In the genomic region with DNA sequence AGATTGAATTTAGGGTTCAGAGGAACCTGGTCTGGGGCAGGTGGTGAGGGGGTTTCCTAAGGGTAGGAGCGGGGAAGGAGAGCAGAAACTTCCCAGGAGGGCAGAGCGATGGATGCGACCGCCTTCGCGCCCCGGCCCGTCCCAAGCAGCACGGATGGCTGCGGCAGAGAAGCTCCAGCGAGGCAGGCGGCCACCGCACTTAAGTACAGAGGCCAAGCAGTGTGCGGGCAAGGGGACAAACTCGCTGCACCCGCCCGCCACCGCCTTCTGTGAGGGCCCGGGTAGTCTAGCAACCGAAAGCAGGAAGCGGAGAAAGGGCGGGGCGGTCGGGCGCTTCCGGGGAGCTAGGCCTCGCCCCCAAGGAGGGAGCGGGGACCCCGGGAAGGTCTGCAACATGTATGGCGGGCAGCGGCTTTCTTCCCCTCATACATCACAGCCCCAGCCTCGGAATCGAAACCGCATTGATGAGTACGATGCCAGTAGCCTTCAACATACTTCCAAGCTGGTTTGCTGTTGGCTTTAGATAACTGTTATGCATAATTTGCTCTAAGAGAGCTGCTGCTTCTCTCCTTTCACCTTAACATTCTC, we compare ENCODE assay signal across 8 cellular contexts. TPM values are rescaled to one million over a fixed set of nuclear protein-coding genes. Genes with fewer than 3 reads are reported as not detected.
DNase-seq lines count a peak whose midpoint lies in the region; ATAC-seq and TF ChIP-seq lines count a peak whose summit lies in the region.

A gene with protein sequence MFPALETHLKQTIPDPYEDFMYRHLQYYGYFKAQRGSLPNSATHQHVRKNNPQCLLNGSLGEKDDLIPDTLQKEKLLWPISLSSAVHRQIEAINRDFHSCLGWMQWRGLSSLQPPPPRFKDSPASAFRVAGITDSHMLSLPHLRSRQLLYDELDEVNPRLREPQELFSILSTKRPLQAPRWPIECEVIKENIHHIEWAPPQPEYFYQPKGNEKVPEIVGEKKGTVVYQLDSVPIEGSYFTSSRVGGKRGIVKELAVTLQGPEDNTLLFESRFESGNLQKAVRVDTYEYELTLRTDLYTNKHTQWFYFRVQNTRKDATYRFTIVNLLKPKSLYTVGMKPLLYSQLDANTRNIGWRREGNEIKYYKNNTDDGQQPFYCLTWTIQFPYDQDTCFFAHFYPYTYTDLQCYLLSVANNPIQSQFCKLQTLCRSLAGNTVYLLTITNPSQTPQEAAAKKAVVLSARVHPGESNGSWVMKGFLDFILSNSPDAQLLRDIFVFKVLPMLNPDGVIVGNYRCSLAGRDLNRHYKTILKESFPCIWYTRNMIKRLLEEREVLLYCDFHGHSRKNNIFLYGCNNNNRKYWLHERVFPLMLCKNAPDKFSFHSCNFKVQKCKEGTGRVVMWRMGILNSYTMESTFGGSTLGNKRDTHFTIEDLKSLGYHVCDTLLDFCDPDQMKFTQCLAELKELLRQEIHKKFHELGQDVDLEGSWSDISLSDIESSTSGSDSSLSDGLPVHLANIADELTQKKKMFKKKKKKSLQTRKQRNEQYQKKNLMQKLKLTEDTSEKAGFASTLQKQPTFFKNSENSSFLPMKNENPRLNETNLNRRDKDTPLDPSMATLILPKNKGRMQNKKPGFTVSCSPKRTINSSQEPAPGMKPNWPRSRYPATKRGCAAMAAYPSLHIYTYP (minus strand): TSS at position 288 of the 588 bp plus-strand sequence. CDS start 719 bp downstream, outside the sequence.

- peaks cover 19 to 26% (median 21%) of the 10 kb centered on the region in 3 donors for H3K4me1 Mint-ChIP-seq in T-cell

- no peaks in the 10 kb centered on the region for H3K27me3 Mint-ChIP-seq in T-cell

- no peaks in the 10 kb centered on the region for H3K27me3 ChIP-seq in aorta (ENCODE audit: control insufficient read depth in 1 of 2, insufficient read depth in 2 of 2, low read length in 1 of 2)

- H3K27ac ChIP-seq in HEK293 (ENCODE audit: extremely low read depth, low read depth, low read length), result no peak within 1 kb of the TSS
- H3K27ac ChIP-seq in aorta (ENCODE audit: low read depth in 1 of 2, low read length in 2 of 2), result peak within 1 kb of the TSS in 1 of 2 donors; percentile 1

- peaks cover 16% of the 10 kb centered on the region for H3K36me3 Mint-ChIP-seq in T-cell

- peak within 1 kb of the TSS; percentile 55 for H3K4me3 ChIP-seq in HEK293 (ENCODE audit: low read depth, low read length)
- H3K4me3 ChIP-seq in aorta (ENCODE audit: low read length in 2 of 2), result peak within 1 kb of the TSS; percentile 45 to 48

- H3K4me1 ChIP-seq in HEK293 (ENCODE audit: control insufficient read depth, insufficient read depth, low read length), result no peaks in the 10 kb centered on the region
- H3K4me1 ChIP-seq in aorta (ENCODE audit: control insufficient read depth in 1 of 2, insufficient read depth in 2 of 2, low read length in 2 of 2), result no peaks in the 10 kb centered on the region

- POLR2A ChIA-PET in GM10248 (lab: Yijun Ruan, JAX) (interaction anchor here (0.6 kb wide), 1 partner anchor 19 kb away, joined by 3 read pairs; no protein-coding TSS in a partner anchor), HEK293 (lab: Yijun Ruan, JAX) (interaction anchor here (0.6 to 2.0 kb wide), 8 partner anchors 9 to 87 kb away, joined by 3 to 7 read pairs (median 3); no protein-coding TSS in a partner anchor), T-cell (lab: Charles Lee) (interaction anchor here (0.5 to 1.4 kb wide), 7 partner anchors 10 to 114 kb away, joined by 3 to 7 read pairs (median 3); no protein-coding TSS in a partner anchor)

- H3K9me3 ChIP-seq in HEK293 (ENCODE audit: control insufficient read depth, insufficient read depth, low read depth, low read length), result no peaks in the 10 kb centered on the region
- H3K9me3 ChIP-seq in aorta (ENCODE audit: control insufficient read depth, low read length), result no peaks in the 10 kb centered on the region

- peak; percentile 97 to 99 (median 99) for ATAC-seq in T-cell (replicated peaks in 1 of 4)
- peak; percentile 92 for ATAC-seq in aorta (ENCODE audit: low FRiP score)

- CTCF ChIA-PET in GM10248 (lab: Yijun Ruan, JAX) (interaction anchor here (0.7 to 2.8 kb wide), 6 partner anchors 10 to 25 kb away, joined by 3 to 14 read pairs (median 4); no protein-coding TSS in a partner anchor), HEK293 (lab: Yijun Ruan, JAX) (no interaction called here), T-cell (lab: Charles Lee) (interaction anchor here in 1 of 2 donors (0.7 to 1.1 kb wide), 3 partner anchors 13 to 53 kb away, joined by 3 read pairs; no protein-coding TSS in a partner anchor)

- H3K27ac Mint-ChIP-seq in T-cell, result peak within 1 kb of the TSS; percentile 97

- intact Hi-C loops in aorta (cut with DNase I), result no loop called here

- peak within 1 kb of the TSS; percentile 95 to 98 (median 97) for H3K4me3 Mint-ChIP-seq in T-cell

- H3K36me3 ChIP-seq in HEK293 (ENCODE audit: control insufficient read depth in 2 of 2, insufficient read depth in 1 of 2, low read length in 2 of 2) (peaks cover 30 to 42% of the 10 kb centered on the region in 2 experiments), aorta (ENCODE audit: control insufficient read depth in 1 of 2, insufficient read depth in 2 of 2, low read length in 1 of 2) (peaks cover 3 to 4% of the 10 kb centered on the region in 2 donors)

- DNase-seq in GM10248 (ENCODE audit: extremely low spot score), result peak; percentile 93
- DNase-seq in NAMALWA (ENCODE audit: low spot score), result peak; percentile 89
- DNase-seq in T-cell, result peak; percentile 67 to 89 (median 80)
- DNase-seq in anterior cingulate cortex (lab: John Stamatoyannopoulos, UW), result peak in 54 of 58 donors; percentile 14 to 68 (median 40)
- DNase-seq in hepatic stellate cell (ENCODE audit: low spot score), result peak; percentile 79
- DNase-seq in retina, result peak; percentile 86
- DNase-seq in aorta, result peak; percentile 87 to 92

- H3K9me3 Mint-ChIP-seq in T-cell, result no peaks in the 10 kb centered on the region

- TF ChIP-seq CTCF in GM10248 (IDR thresholded peaks at IDR 0.05; ENCODE audit: control extremely low read depth, extremely low read depth, low read depth, missing control alignments) (no peak), HEK293 (tag by site-specific recombination; IDR thresholded peaks at IDR 0.05) (no peak)

- 0 to 1% methylated on average over 29 to 35 of the region's 35 CpGs for WGBS in aorta, 2 donors

TF ChIP-seq in HEK293, 187 proteins besides CTCF, POLR2A, EP300 and RAD21 (continues in another document):
- TF ChIP-seq WT1 (tag by site-specific recombination; IDR thresholded peaks at IDR 0.05), result no peak
- TF ChIP-seq SP3 (tag by site-specific recombination; IDR thresholded peaks at IDR 0.05), result no peak
- TF ChIP-seq, protein P1, sequence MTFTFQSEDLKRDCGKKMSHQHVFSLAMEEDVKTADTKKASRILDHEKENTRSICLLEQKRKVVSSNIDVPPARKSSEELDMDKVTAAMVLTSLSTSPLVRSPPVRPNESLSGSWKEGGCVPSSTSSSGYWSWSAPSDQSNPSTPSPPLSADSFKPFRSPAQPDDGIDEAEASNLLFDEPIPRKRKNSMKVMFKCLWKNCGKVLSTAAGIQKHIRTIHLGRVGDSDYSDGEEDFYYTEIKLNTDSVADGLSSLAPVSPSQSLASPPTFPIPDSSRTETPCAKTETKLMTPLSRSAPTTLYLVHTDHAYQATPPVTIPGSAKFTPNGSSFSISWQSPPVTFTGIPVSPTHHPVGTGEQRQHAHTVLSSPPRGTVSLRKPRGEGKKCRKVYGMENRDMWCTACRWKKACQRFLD (tag by site-specific recombination; IDR thresholded peaks at IDR 0.05), result no peak
- no peak for TF ChIP-seq ZNF202 (tag by site-specific recombination; IDR thresholded peaks at IDR 0.05; ENCODE audit: borderline replicate concordance)
- TF ChIP-seq, protein P2, sequence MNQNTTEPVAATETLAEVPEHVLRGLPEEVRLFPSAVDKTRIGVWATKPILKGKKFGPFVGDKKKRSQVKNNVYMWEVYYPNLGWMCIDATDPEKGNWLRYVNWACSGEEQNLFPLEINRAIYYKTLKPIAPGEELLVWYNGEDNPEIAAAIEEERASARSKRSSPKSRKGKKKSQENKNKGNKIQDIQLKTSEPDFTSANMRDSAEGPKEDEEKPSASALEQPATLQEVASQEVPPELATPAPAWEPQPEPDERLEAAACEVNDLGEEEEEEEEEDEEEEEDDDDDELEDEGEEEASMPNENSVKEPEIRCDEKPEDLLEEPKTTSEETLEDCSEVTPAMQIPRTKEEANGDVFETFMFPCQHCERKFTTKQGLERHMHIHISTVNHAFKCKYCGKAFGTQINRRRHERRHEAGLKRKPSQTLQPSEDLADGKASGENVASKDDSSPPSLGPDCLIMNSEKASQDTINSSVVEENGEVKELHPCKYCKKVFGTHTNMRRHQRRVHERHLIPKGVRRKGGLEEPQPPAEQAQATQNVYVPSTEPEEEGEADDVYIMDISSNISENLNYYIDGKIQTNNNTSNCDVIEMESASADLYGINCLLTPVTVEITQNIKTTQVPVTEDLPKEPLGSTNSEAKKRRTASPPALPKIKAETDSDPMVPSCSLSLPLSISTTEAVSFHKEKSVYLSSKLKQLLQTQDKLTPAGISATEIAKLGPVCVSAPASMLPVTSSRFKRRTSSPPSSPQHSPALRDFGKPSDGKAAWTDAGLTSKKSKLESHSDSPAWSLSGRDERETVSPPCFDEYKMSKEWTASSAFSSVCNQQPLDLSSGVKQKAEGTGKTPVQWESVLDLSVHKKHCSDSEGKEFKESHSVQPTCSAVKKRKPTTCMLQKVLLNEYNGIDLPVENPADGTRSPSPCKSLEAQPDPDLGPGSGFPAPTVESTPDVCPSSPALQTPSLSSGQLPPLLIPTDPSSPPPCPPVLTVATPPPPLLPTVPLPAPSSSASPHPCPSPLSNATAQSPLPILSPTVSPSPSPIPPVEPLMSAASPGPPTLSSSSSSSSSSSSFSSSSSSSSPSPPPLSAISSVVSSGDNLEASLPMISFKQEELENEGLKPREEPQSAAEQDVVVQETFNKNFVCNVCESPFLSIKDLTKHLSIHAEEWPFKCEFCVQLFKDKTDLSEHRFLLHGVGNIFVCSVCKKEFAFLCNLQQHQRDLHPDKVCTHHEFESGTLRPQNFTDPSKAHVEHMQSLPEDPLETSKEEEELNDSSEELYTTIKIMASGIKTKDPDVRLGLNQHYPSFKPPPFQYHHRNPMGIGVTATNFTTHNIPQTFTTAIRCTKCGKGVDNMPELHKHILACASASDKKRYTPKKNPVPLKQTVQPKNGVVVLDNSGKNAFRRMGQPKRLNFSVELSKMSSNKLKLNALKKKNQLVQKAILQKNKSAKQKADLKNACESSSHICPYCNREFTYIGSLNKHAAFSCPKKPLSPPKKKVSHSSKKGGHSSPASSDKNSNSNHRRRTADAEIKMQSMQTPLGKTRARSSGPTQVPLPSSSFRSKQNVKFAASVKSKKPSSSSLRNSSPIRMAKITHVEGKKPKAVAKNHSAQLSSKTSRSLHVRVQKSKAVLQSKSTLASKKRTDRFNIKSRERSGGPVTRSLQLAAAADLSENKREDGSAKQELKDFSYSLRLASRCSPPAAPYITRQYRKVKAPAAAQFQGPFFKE (tag by site-specific recombination; IDR thresholded peaks at IDR 0.05; ENCODE audit: borderline replicate concordance), result no peak

RNA-seq across cellular contexts. Expression of the gene that starts here (rescaled TPM):
- 10 to 100 TPM in 1 of 5 donors, 1 to 10 TPM in 4; 6.0 to 10.4 (median 8.8) TPM for total RNA-seq in T-cell
- 1 to 10 TPM in 1 of 2 donors, under 1 TPM in 1; 0.75 to 2.0 TPM for total RNA-seq in aorta
- 1 to 10 TPM in 1 of 2 donors, not detected in 1; 1.6 TPM for polyA plus RNA-seq in aorta

Comparison
In these comparisons a context has a peak if more than half of its experiments do, and no peak if none do; other contexts are left out.
1. DNase-seq: peak in every context shown above with its lines; median percentile 93 in GM10248; 90 in aorta; 89 in NAMALWA; 86 in retina; 80 in T-cell; 79 in hepatic stellate cell; 40 in anterior cingulate cortex.